In the genomic region with DNA sequence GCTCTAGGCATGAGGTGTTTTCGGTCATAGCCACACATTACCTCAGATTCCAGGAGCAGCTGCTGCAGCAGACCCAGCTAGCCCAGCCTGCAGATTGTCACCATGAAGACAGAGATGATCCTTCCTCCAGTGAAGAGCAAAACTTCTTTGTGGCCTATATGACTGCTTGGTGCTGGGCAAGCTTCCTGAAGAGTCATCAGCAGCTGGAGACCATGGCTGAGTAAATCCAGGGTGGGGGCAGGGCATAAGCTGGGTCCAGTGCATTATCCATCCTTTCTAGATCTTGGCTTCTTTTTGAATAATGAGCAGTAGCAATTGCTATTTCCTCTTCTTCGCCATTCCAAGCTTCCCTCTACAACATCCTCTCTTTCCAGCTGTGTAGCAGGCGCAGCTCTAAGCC, we compare ENCODE assay signal across 17 cellular contexts.
"Had no signal": no experiment of that assay in that cellular context is flagged by ENCODE, and none has a peak within 500 bp of the region (broad histone marks: within the 10 kb centered on the region; RNA-seq: fewer than 3 reads in every experiment).

No MANE protein-coding gene starts in this region.

- H3K4me2 ChIP-seq: hepatocyte had no signal

- ATAC-seq: left colon had no signal

- H3K4me1 ChIP-seq: colonic mucosa, esophagus squamous epithelium, psoas muscle, right lobe of liver, spleen, tibial artery had no signal

- DNase-seq: colonic mucosa; dermis blood vessel endothelial cell; esophagus squamous epithelium; foreskin melanocyte; head of caudate nucleus; left colon; midbrain; psoas muscle; retina; right lobe of liver; spleen; stimulated activated CD4-positive, alpha-beta T cell treated with anti-CD3 and anti-CD28 coated beads, Interleukin-15, amount 100 ng/mL, for 24 hours; stimulated activated CD4-positive, alpha-beta T cell treated with anti-CD3 and anti-CD28 coated beads, Interleukin-1b, Interleukin-23, amount 100 ng/mL, for 48 hours; stimulated activated CD4-positive, alpha-beta T cell treated with anti-CD3 and anti-CD28 coated beads, Interleukin-4, amount 100 ng/mL, for 24 hours; tibial artery had no signal

- H3K4me3 ChIP-seq: colonic mucosa, esophagus squamous epithelium, hepatocyte, psoas muscle, right lobe of liver, spleen, tibial artery had no signal

- H2AFZ ChIP-seq: hepatocyte had no signal

- H3K27ac ChIP-seq: colonic mucosa, esophagus squamous epithelium, hepatocyte, neutrophil, psoas muscle, right lobe of liver, spleen, tibial artery had no signal

- H3K79me2 ChIP-seq: hepatocyte had no signal

- H3K9me3 ChIP-seq: colonic mucosa, esophagus squamous epithelium, neutrophil, right lobe of liver, tibial artery had no signal

- H3K27me3 ChIP-seq: colonic mucosa, esophagus squamous epithelium, hepatocyte, neutrophil, right lobe of liver, spleen, tibial artery had no signal

- H3K36me3 ChIP-seq: colonic mucosa, esophagus squamous epithelium, neutrophil, right lobe of liver, spleen, tibial artery had no signal
